Comparison of ENCODE assay signal across 25 cellular contexts in the genomic region with DNA sequence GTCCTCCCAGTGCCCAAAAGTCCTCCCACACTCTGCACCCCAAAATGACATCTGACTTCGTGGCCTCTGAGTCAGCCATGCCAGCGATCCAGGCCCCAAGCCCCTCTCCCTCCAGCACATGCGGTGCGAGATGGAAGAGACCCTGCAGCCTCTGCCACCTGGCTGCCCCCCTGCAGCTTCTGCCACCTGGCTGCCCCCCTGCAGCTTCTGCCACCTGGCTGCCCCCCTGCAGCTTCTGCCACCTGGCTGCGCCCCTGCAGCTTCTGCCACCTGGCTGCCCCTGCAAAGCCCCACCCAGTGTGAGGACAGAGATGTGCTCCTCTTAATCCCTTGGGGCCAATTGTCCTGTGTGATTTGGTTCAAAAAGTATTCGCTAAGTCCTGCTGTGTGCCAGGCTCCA.
DNase-seq lines count a peak whose midpoint lies in the region; ATAC-seq and TF ChIP-seq lines count a peak whose summit lies in the region.
"Had no signal": no experiment of that assay in that cellular context is flagged by ENCODE, and none has a peak within 500 bp of the region (broad histone marks: within the 10 kb centered on the region; RNA-seq: fewer than 3 reads in every experiment).

No MANE protein-coding gene starts in this region.

- H3K23ac ChIP-seq in IMR-90 (ENCODE audit: low read depth, low read length) (no peak overlapping the region), neuronal stem cell (ENCODE audit: low read depth, low read length, poor library complexity) (no peak overlapping the region)

- no TSS peak for BruUV-seq in IMR-90 (replicated peaks; lab: Mats Ljungman, UMichigan)

- H4K8ac ChIP-seq in IMR-90 (ENCODE audit: low read depth in 2 of 2, low read length in 2 of 2) (no peak overlapping the region), neuronal stem cell (ENCODE audit: low read depth, low read length) (no peak overlapping the region)

- H3K4ac ChIP-seq in IMR-90 (ENCODE audit: low read depth, low read length) (no peak overlapping the region), neuronal stem cell (ENCODE audit: low read length) (no peak overlapping the region)

- peaks cover 1% of the 10 kb centered on the region for H3K9me3 Mint-ChIP-seq in type B pancreatic cell
- H3K9me3 Mint-ChIP-seq: CD4-positive, alpha-beta T cell; GM23338 had no signal

- peak overlapping the region; percentile 63 for H2BK12ac ChIP-seq in neuronal stem cell (ENCODE audit: low read length)

- no peak overlapping the region for H3K56ac ChIP-seq in IMR-90 (ENCODE audit: extremely low read depth, insufficient read depth, low read length)

- no peak overlapping the region for H2BK15ac ChIP-seq in IMR-90 (ENCODE audit: low read depth, low read length)
- H2BK15ac ChIP-seq in neuronal stem cell (ENCODE audit: low read length): peak overlapping the region; percentile 42

- peaks cover 9% of the 10 kb centered on the region for H3K4me1 Mint-ChIP-seq in type B pancreatic cell (ENCODE audit: unreplicated experiment)
- H3K4me1 Mint-ChIP-seq: GM23338, T-cell had no signal

- intact Hi-C loops in IMR-90 (cut with micrococcal nuclease): no loop called here

- H3K18ac ChIP-seq in IMR-90 (ENCODE audit: low read depth, low read length) (no peak overlapping the region), neuronal stem cell (ENCODE audit: low read length) (peak overlapping the region; percentile 92)

- in situ Hi-C loops in IMR-90 (cut with MboI; ENCODE audit: low sequenced_read_pairs): no loop called here

- DNase-seq in NCI-H345 (lab: John Stamatoyannopoulos, UW): peak; percentile 49
- no peak for DNase-seq in NCI-H345 treated with DMSO at 0.1 percent for 48 hours (lab: John Stamatoyannopoulos, UW; ENCODE audit: unreplicated experiment)
- no peak for DNase-seq in IMR-90
- peak; percentile 61 to 81 for DNase-seq in NCI-H524 (lab: John Stamatoyannopoulos, UW)
- no peak for DNase-seq in neuronal stem cell (ENCODE audit: low spot score)
- no peak for DNase-seq in stimulated activated CD4-positive, alpha-beta T cell treated with anti-CD3 and anti-CD28 coated beads, Interleukin-4, amount 100 ng/mL, for 24 hours
- DNase-seq in HuH-7.5 (ENCODE audit: low spot score): no peak
- no peak for DNase-seq in type B pancreatic cell (ENCODE audit: extremely low spot score, unreplicated experiment)
- DNase-seq: 8988T; CD4-positive, alpha-beta T cell; DMS53; MV-4-11; NCI-H1105 treated with DMSO at 0.1 percent for 48 hours; NCI-H146; NCI-H1930; NCI-H446; NCI-H526 treated with DMSO at 0.1 percent for 48 hours; NK-92 treated with Interleukin-12 subunit alpha and Interleukin-12 subunit beta, amount 100 ng/mL, for 24 hours; PC-9; T-cell had no signal

- no peak for TF ChIP-seq RAD21 in IMR-90 (IDR thresholded peaks at IDR 0.05; ENCODE audit: low read length)

- H3K27me3 Mint-ChIP-seq in type B pancreatic cell: peaks cover 21% of the 10 kb centered on the region

- peak overlapping the region; percentile 36 for H2AK9ac ChIP-seq in IMR-90 (replicated peaks; ENCODE audit: low read depth, low read length, poor library complexity)

- no peaks in the 10 kb centered on the region for H3K79me1 ChIP-seq in IMR-90 (ENCODE audit: low read depth in 1 of 2, low read length in 2 of 2)
- H3K79me1 ChIP-seq in neuronal stem cell (ENCODE audit: low read depth, low read length): no peaks in the 10 kb centered on the region

- H2AK5ac ChIP-seq in IMR-90 (ENCODE audit: low read depth, low read length): no peak overlapping the region
- H2AK5ac ChIP-seq in neuronal stem cell (ENCODE audit: low read depth, low read length): peak overlapping the region; percentile 79

- H3K27me3 ChIP-seq in IMR-90 (ENCODE audit: control insufficient read depth, insufficient read depth, low read length) (peaks cover 32% of the 10 kb centered on the region; the same call in 1 of the 2 replicates), neuronal stem cell (ENCODE audit: control insufficient read depth in 3 of 3, insufficient read depth in 3 of 3, low read depth in 1 of 3, low read length in 3 of 3) (peaks cover 0 to 49% (median 0%) of the 10 kb centered on the region in 3 experiments)
- H3K27me3 ChIP-seq: SJSA1 had no signal

- WGBS in IMR-90 (ENCODE audit: extremely low coverage in 2 of 2, insufficient read length in 1 of 2), 2 experiments: 73% methylated on average over 3 of the region's 6 CpGs; no CpG with 5 or more reads in 1 of the 2 experiments
- WGBS in neuronal stem cell (ENCODE audit: extremely low coverage in 2 of 2, insufficient read length in 2 of 2, insufficient replicate concordance in 1 of 2), 2 donors: no CpG with 5 or more reads among the region's 6 CpGs

- H4K91ac ChIP-seq in IMR-90 (ENCODE audit: insufficient read depth, low read depth, low read length) (no peak overlapping the region), neuronal stem cell (ENCODE audit: low read depth, low read length, poor library complexity) (peak overlapping the region; percentile 38)

- peaks cover 3% of the 10 kb centered on the region; the same call in 1 of the 2 replicates for H3K9me1 ChIP-seq in IMR-90 (ENCODE audit: insufficient read depth, low read length)

- H3K36me3 ChIP-seq in IMR-90 (ENCODE audit: control insufficient read depth, insufficient read depth, low read length) (no peaks in the 10 kb centered on the region), neuronal stem cell (replicated peaks in 1 of 2; ENCODE audit: control insufficient read depth in 2 of 2, insufficient read depth in 2 of 2, low read length in 2 of 2) (no peaks in the 10 kb centered on the region)
- H3K36me3 ChIP-seq: HAP-1, SJSA1 had no signal

- H2BK120ac ChIP-seq in IMR-90 (ENCODE audit: low read depth, low read length): no peak overlapping the region
- H2BK120ac ChIP-seq in neuronal stem cell (ENCODE audit: low read depth, low read length): peak overlapping the region; percentile 48

- no peak overlapping the region for H3K27ac ChIP-seq in IMR-90 (ENCODE audit: insufficient read depth, low read length)
- H3K27ac ChIP-seq in neuronal stem cell (replicated peaks; ENCODE audit: low read length): no peak overlapping the region
- H3K27ac ChIP-seq: PC-9, SJSA1 had no signal

- no peak overlapping the region for H4K5ac ChIP-seq in IMR-90 (ENCODE audit: low read depth, low read length)

- H3K4me3 ChIP-seq in IMR-90 (ENCODE audit: insufficient read depth, low read depth, low read length): no peak overlapping the region
- H3K4me3 ChIP-seq in neuronal stem cell (ENCODE audit: low read length in 2 of 2): no peak overlapping the region
- H3K4me3 ChIP-seq: GM23338, HAP-1, K562, PC-9, SJSA1 had no signal

- no peak for TF ChIP-seq POLR2A in IMR-90 (IDR thresholded peaks at IDR 0.05; ENCODE audit: low read depth, low read length)

- H3K9me3 ChIP-seq in IMR-90 (ENCODE audit: control insufficient read depth, insufficient read depth, low read length): peaks cover under 1% of the 10 kb centered on the region
- H3K9me3 ChIP-seq in neuronal stem cell (replicated peaks in 1 of 2; ENCODE audit: control insufficient read depth in 2 of 2, insufficient read depth in 1 of 2, low read depth in 1 of 2, low read length in 2 of 2): no peaks in the 10 kb centered on the region
- H3K9me3 ChIP-seq: HAP-1, SJSA1 had no signal

- H3K9ac ChIP-seq in IMR-90 (ENCODE audit: low read depth, low read length) (no peak overlapping the region), neuronal stem cell (ENCODE audit: low read depth, low read length, poor library complexity) (no peak overlapping the region)

- H3K27ac Mint-ChIP-seq in type B pancreatic cell: no peak overlapping the region
- H3K27ac Mint-ChIP-seq: CD4-positive, alpha-beta T cell; GM23338; T-cell had no signal

- POLR2A ChIA-PET in IMR-90 (lab: Charles Lee; ENCODE audit: unreplicated experiment): no interaction called here

- ATAC-seq in IMR-90 (ENCODE audit: low read depth): no peak
- ATAC-seq: GM23338, Right ventricle myocardium inferior, T-cell had no signal

- no peak overlapping the region for H2BK5ac ChIP-seq in IMR-90 (ENCODE audit: low read depth, low read length, poor library complexity, severe bottlenecking)
- peak overlapping the region; percentile 43 for H2BK5ac ChIP-seq in neuronal stem cell (ENCODE audit: low read length)

- H2AFZ ChIP-seq in IMR-90 (replicated peaks; ENCODE audit: low read length, poor library complexity) (no peak overlapping the region), neuronal stem cell (ENCODE audit: low read length) (no peak overlapping the region)
- H2AFZ ChIP-seq: GM23338, PC-9 had no signal

- peaks cover 13% of the 10 kb centered on the region for H3K4me1 ChIP-seq in IMR-90 (ENCODE audit: control insufficient read depth, insufficient read depth, low read length)
- peaks cover 15 to 40% of the 10 kb centered on the region in 2 donors for H3K4me1 ChIP-seq in neuronal stem cell (ENCODE audit: control insufficient read depth in 2 of 2, insufficient read depth in 1 of 2, low read depth in 1 of 2, low read length in 2 of 2)
- H3K4me1 ChIP-seq: HAP-1 had no signal

- no peak overlapping the region for H3K14ac ChIP-seq in IMR-90 (replicated peaks; ENCODE audit: low read depth, low read length)
- no peak overlapping the region for H3K14ac ChIP-seq in neuronal stem cell (ENCODE audit: low read length)

- no peak for TF ChIP-seq CTCF in IMR-90 (conservative IDR thresholded peaks at IDR 0.05; ENCODE audit: low read depth, low read length)
- no peak for TF ChIP-seq CTCF in type B pancreatic cell (conservative IDR thresholded peaks at IDR 0.05)

- H4K20me1 ChIP-seq in IMR-90 (ENCODE audit: insufficient read depth, low read length): peaks cover 4% of the 10 kb centered on the region

- H2BK20ac ChIP-seq in IMR-90 (ENCODE audit: low read depth, low read length): no peak overlapping the region

- CTCF ChIA-PET in IMR-90 (lab: Yijun Ruan, JAX): no interaction called here

- H3K4me3 Mint-ChIP-seq in type B pancreatic cell: no peak overlapping the region
- H3K4me3 Mint-ChIP-seq: CD4-positive, alpha-beta T cell; GM23338; T-cell had no signal

- dilution Hi-C loops in IMR-90 (cut with HindIII; ENCODE audit: low sequenced_read_pairs, unreplicated experiment): no loop called here

- H3K4me2 ChIP-seq in IMR-90 (ENCODE audit: low read depth, low read length): no peak overlapping the region
- no peak overlapping the region for H3K4me2 ChIP-seq in neuronal stem cell (ENCODE audit: insufficient read depth, low read length, poor library complexity, severe bottlenecking)
- H3K4me2 ChIP-seq: GM23338, PC-9 had no signal

- no peaks in the 10 kb centered on the region for H3K36me3 Mint-ChIP-seq in type B pancreatic cell
- H3K36me3 Mint-ChIP-seq: T-cell had no signal

TF ChIP-seq in IMR-90, 13 proteins besides CTCF, POLR2A, EP300 and RAD21 (continues in another document):
- TF ChIP-seq MAFK (IDR thresholded peaks at IDR 0.05; ENCODE audit: low read depth, low read length): no peak
- no peak for TF ChIP-seq MXI1 (IDR thresholded peaks at IDR 0.05; ENCODE audit: borderline replicate concordance, low read depth, low read length)
- no peak for TF ChIP-seq RFX5 (IDR thresholded peaks at IDR 0.05; ENCODE audit: low read depth, low read length)
- TF ChIP-seq FOS (IDR thresholded peaks at IDR 0.05; ENCODE audit: low read depth, low read length): no peak

Comparison
In these comparisons a context has a peak if more than half of its experiments do, and no peak if none do; other contexts are left out.
1. DNase-seq: peak in NCI-H345 (single experiment) and NCI-H524 (2 of 2); none in NCI-H345 treated with DMSO at 0.1 percent for 48 hours (single experiment), IMR-90 (single experiment), neuronal stem cell (single experiment), stimulated activated CD4-positive, alpha-beta T cell treated with anti-CD3 and anti-CD28 coated beads, Interleukin-4, amount 100 ng/mL, for 24 hours (single experiment), HuH-7.5 (single experiment) and type B pancreatic cell (single experiment).